ENCODE assay signal across 8 cellular contexts in genomic region chr2:24050041-24050655, GRCh38. TPM values are rescaled to one million over a fixed set of nuclear protein-coding genes. Genes with fewer than 3 reads are reported as not detected.
DNase-seq lines count a peak whose midpoint lies in the region; ATAC-seq lines count a peak whose summit lies in the region.

No MANE protein-coding gene starts in this region.

- H3K4me3 ChIP-seq in endocrine pancreas (ENCODE audit: control insufficient read depth, insufficient read depth, low read length) (peak overlapping the region; percentile 23), mucosa of rectum (ENCODE audit: low read length in 2 of 2) (peak overlapping the region; percentile 68 to 69)

- ATAC-seq in activated T-helper 17 cell treated with anti-CD3 and anti-CD28 coated beads, Interleukin-2, amount 50 U/mL, for 72 hours (replicated peaks) = no peak
- ATAC-seq in HG02885 (IDR thresholded peaks at IDR 0.05; ENCODE audit: poor library complexity, unreplicated experiment) (no peak), HG03565 (IDR thresholded peaks at IDR 0.05; ENCODE audit: unreplicated experiment) (no peak)

- H3K27ac Mint-ChIP-seq in activated T-helper 17 cell treated with anti-CD3 and anti-CD28 coated beads, Interleukin-2, amount 50 U/mL, for 72 hours = no peak overlapping the region
- H3K27ac Mint-ChIP-seq in activated T-helper 2 cell treated with anti-CD3 and anti-CD28 coated beads, Interferon-gamma antibody, Interleukin-2, Interleukin-4, amounts not matched to agents 10 μg/mL and 5 μg/mL and 100 μg/mL, durations not matched to agents 14 hours and 24 hours and 36 hours = no peak overlapping the region

- H3K4me1 ChIP-seq in endocrine pancreas (ENCODE audit: control insufficient read depth, insufficient read depth, low read length) (peaks cover 7% of the 10 kb centered on the region), mucosa of rectum (ENCODE audit: control insufficient read depth in 2 of 2, insufficient read depth in 2 of 2, low read length in 2 of 2) (peaks cover 5 to 6% of the 10 kb centered on the region in 2 donors)

- H3K36me3 Mint-ChIP-seq in activated T-helper 17 cell treated with anti-CD3 and anti-CD28 coated beads, Interleukin-2, amount 50 U/mL, for 72 hours (ENCODE audit: low read depth) = peaks cover 7% of the 10 kb centered on the region
- no peaks in the 10 kb centered on the region for H3K36me3 Mint-ChIP-seq in activated T-helper 2 cell treated with anti-CD3 and anti-CD28 coated beads, Interferon-gamma antibody, Interleukin-2, Interleukin-4, amounts not matched to agents 10 μg/mL and 5 μg/mL and 100 μg/mL, durations not matched to agents 14 hours and 24 hours and 36 hours (ENCODE audit: low read depth)

- H3K9ac ChIP-seq in endocrine pancreas (ENCODE audit: control insufficient read depth, insufficient read depth, low read length) (peak overlapping the region; percentile 60), mucosa of rectum (ENCODE audit: low read depth in 1 of 2, low read length in 2 of 2) (peak overlapping the region in 1 of 2 donors; percentile 57)

- H3K9me3 ChIP-seq in endocrine pancreas (ENCODE audit: control insufficient read depth, low read length) (no peaks in the 10 kb centered on the region), mucosa of rectum (ENCODE audit: control insufficient read depth in 2 of 2, low read length in 2 of 2) (no peaks in the 10 kb centered on the region)

- no peak overlapping the region for H3K27ac ChIP-seq in mucosa of rectum (ENCODE audit: low read depth in 2 of 2, low read length in 2 of 2)

- DNase-seq in GM03348 (ENCODE audit: low spot score) = peak; percentile 41
- peak; percentile 38 for DNase-seq in SK-N-DZ (ENCODE audit: low spot score)
- no peak for DNase-seq in activated T-helper 2 cell treated with anti-CD3 and anti-CD28 coated beads, Interferon-gamma antibody, Interleukin-2, Interleukin-4, amounts not matched to agents 10 μg/mL and 5 μg/mL and 100 μg/mL, durations not matched to agents 14 hours and 24 hours and 36 hours (ENCODE audit: low spot score)

- H3K36me3 ChIP-seq in endocrine pancreas (ENCODE audit: control insufficient read depth, insufficient read depth, low read length) (no peaks in the 10 kb centered on the region), mucosa of rectum (ENCODE audit: control insufficient read depth in 2 of 2, insufficient read depth in 2 of 2, low read length in 2 of 2) (no peaks in the 10 kb centered on the region)

- H3K4me3 Mint-ChIP-seq in activated T-helper 17 cell treated with anti-CD3 and anti-CD28 coated beads, Interleukin-2, amount 50 U/mL, for 72 hours = no peak overlapping the region
- no peak overlapping the region for H3K4me3 Mint-ChIP-seq in activated T-helper 2 cell treated with anti-CD3 and anti-CD28 coated beads, Interferon-gamma antibody, Interleukin-2, Interleukin-4, amounts not matched to agents 10 μg/mL and 5 μg/mL and 100 μg/mL, durations not matched to agents 14 hours and 24 hours and 36 hours (ENCODE audit: low read depth)

- peaks cover 9% of the 10 kb centered on the region for H3K4me1 Mint-ChIP-seq in activated T-helper 17 cell treated with anti-CD3 and anti-CD28 coated beads, Interleukin-2, amount 50 U/mL, for 72 hours
- H3K4me1 Mint-ChIP-seq in activated T-helper 2 cell treated with anti-CD3 and anti-CD28 coated beads, Interferon-gamma antibody, Interleukin-2, Interleukin-4, amounts not matched to agents 10 μg/mL and 5 μg/mL and 100 μg/mL, durations not matched to agents 14 hours and 24 hours and 36 hours (ENCODE audit: low read depth) = peaks cover 12% of the 10 kb centered on the region

- H3K9me3 Mint-ChIP-seq in activated T-helper 17 cell treated with anti-CD3 and anti-CD28 coated beads, Interleukin-2, amount 50 U/mL, for 72 hours = no peaks in the 10 kb centered on the region
- H3K9me3 Mint-ChIP-seq in activated T-helper 2 cell treated with anti-CD3 and anti-CD28 coated beads, Interferon-gamma antibody, Interleukin-2, Interleukin-4, amounts not matched to agents 10 μg/mL and 5 μg/mL and 100 μg/mL, durations not matched to agents 14 hours and 24 hours and 36 hours = no peaks in the 10 kb centered on the region

- intact Hi-C loops in activated T-helper 2 cell treated with anti-CD3 and anti-CD28 coated beads, Interferon-gamma antibody, Interleukin-2, Interleukin-4, amounts not matched to agents 10 μg/mL and 5 μg/mL and 100 μg/mL, durations not matched to agents 14 hours and 24 hours and 36 hours (cut with micrococcal nuclease) = no loop called here

- H3K27me3 ChIP-seq in endocrine pancreas (ENCODE audit: control insufficient read depth, insufficient read depth, low read length) (no peaks in the 10 kb centered on the region), mucosa of rectum (ENCODE audit: control insufficient read depth in 2 of 2, insufficient read depth in 2 of 2, low read length in 2 of 2) (no peaks in the 10 kb centered on the region)

- H3K27me3 Mint-ChIP-seq in activated T-helper 17 cell treated with anti-CD3 and anti-CD28 coated beads, Interleukin-2, amount 50 U/mL, for 72 hours = no peaks in the 10 kb centered on the region
- H3K27me3 Mint-ChIP-seq in activated T-helper 2 cell treated with anti-CD3 and anti-CD28 coated beads, Interferon-gamma antibody, Interleukin-2, Interleukin-4, amounts not matched to agents 10 μg/mL and 5 μg/mL and 100 μg/mL, durations not matched to agents 14 hours and 24 hours and 36 hours (ENCODE audit: low read depth) = peaks cover 12% of the 10 kb centered on the region

RNA-seq across cellular contexts. Expression of gene FKBP1B, which starts 0.6 kb away (rescaled TPM):
- 33.9 and 47.8 TPM in 2 replicates for polyA plus RNA-seq in SK-N-DZ (2014; cell fraction: cytosol; rRNA removed)
- 23.8 and 33.4 TPM in 2 replicates for polyA plus RNA-seq in SK-N-DZ (2014; cell fraction: nucleus; rRNA removed)
- total RNA-seq in activated T-helper 17 cell treated with anti-CD3 and anti-CD28 coated beads, Interleukin-2, amount 50 U/mL, for 72 hours = 1 to 10 TPM; 1.2 to 1.8 TPM
- 1.1 and 2.1 TPM in 2 replicates for total RNA-seq in activated T-helper 2 cell treated with anti-CD3 and anti-CD28 coated beads, Interferon-gamma antibody, Interleukin-2, Interleukin-4, amounts not matched to agents 10 μg/mL and 5 μg/mL and 100 μg/mL, durations not matched to agents 14 hours and 24 hours and 36 hours

RNA-seq across cellular contexts. Expression of gene WDCP, which starts 3.0 kb away (rescaled TPM):
- 18.7 and 18.8 TPM in 2 replicates for polyA plus RNA-seq in SK-N-DZ (2014; cell fraction: cytosol; rRNA removed)
- 12.1 and 16.3 TPM in 2 replicates for polyA plus RNA-seq in SK-N-DZ (2014; cell fraction: nucleus; rRNA removed)
- total RNA-seq in activated T-helper 17 cell treated with anti-CD3 and anti-CD28 coated beads, Interleukin-2, amount 50 U/mL, for 72 hours = 10 to 100 TPM; 19.0 to 25.0 TPM
- total RNA-seq in activated T-helper 2 cell treated with anti-CD3 and anti-CD28 coated beads, Interferon-gamma antibody, Interleukin-2, Interleukin-4, amounts not matched to agents 10 μg/mL and 5 μg/mL and 100 μg/mL, durations not matched to agents 14 hours and 24 hours and 36 hours = 22.0 and 22.1 TPM in 2 replicates

RNA-seq across cellular contexts. Expression of gene SF3B6, which starts 26.0 kb away (rescaled TPM):
- polyA plus RNA-seq in SK-N-DZ (2014; cell fraction: cytosol; rRNA removed) = 193 and 230 TPM in 2 replicates
- polyA plus RNA-seq in SK-N-DZ (2014; cell fraction: nucleus; rRNA removed) = 152 and 208 TPM in 2 replicates
- 100 to 1,000 TPM; 121 to 146 TPM for total RNA-seq in activated T-helper 17 cell treated with anti-CD3 and anti-CD28 coated beads, Interleukin-2, amount 50 U/mL, for 72 hours
- 137 and 143 TPM in 2 replicates for total RNA-seq in activated T-helper 2 cell treated with anti-CD3 and anti-CD28 coated beads, Interferon-gamma antibody, Interleukin-2, Interleukin-4, amounts not matched to agents 10 μg/mL and 5 μg/mL and 100 μg/mL, durations not matched to agents 14 hours and 24 hours and 36 hours

RNA-seq across cellular contexts. Expression of gene TP53I3, which starts 34.5 kb away (rescaled TPM):
- 17.5 and 19.9 TPM in 2 replicates for polyA plus RNA-seq in SK-N-DZ (2014; cell fraction: cytosol; rRNA removed)
- polyA plus RNA-seq in SK-N-DZ (2014; cell fraction: nucleus; rRNA removed) = 38.0 and 40.3 TPM in 2 replicates
- total RNA-seq in activated T-helper 17 cell treated with anti-CD3 and anti-CD28 coated beads, Interleukin-2, amount 50 U/mL, for 72 hours = 1 to 10 TPM; 2.7 to 3.0 TPM
- total RNA-seq in activated T-helper 2 cell treated with anti-CD3 and anti-CD28 coated beads, Interferon-gamma antibody, Interleukin-2, Interleukin-4, amounts not matched to agents 10 μg/mL and 5 μg/mL and 100 μg/mL, durations not matched to agents 14 hours and 24 hours and 36 hours = 2.7 and 3.1 TPM in 2 replicates

RNA-seq across cellular contexts. Expression of gene MFSD2B, which starts 40.3 kb away (rescaled TPM):
- polyA plus RNA-seq in SK-N-DZ (2014; cell fraction: cytosol; rRNA removed) = not detected in 2 replicates
- polyA plus RNA-seq in SK-N-DZ (2014; cell fraction: nucleus; rRNA removed) = 0.12 TPM in 1 of 2 replicates, not detected in the other
- not detected for total RNA-seq in activated T-helper 17 cell treated with anti-CD3 and anti-CD28 coated beads, Interleukin-2, amount 50 U/mL, for 72 hours
- total RNA-seq in activated T-helper 2 cell treated with anti-CD3 and anti-CD28 coated beads, Interferon-gamma antibody, Interleukin-2, Interleukin-4, amounts not matched to agents 10 μg/mL and 5 μg/mL and 100 μg/mL, durations not matched to agents 14 hours and 24 hours and 36 hours = 0.14 TPM in 1 of 2 replicates, not detected in the other
